Comparison of ENCODE assay signal across 8 cellular contexts in the genomic region with DNA sequence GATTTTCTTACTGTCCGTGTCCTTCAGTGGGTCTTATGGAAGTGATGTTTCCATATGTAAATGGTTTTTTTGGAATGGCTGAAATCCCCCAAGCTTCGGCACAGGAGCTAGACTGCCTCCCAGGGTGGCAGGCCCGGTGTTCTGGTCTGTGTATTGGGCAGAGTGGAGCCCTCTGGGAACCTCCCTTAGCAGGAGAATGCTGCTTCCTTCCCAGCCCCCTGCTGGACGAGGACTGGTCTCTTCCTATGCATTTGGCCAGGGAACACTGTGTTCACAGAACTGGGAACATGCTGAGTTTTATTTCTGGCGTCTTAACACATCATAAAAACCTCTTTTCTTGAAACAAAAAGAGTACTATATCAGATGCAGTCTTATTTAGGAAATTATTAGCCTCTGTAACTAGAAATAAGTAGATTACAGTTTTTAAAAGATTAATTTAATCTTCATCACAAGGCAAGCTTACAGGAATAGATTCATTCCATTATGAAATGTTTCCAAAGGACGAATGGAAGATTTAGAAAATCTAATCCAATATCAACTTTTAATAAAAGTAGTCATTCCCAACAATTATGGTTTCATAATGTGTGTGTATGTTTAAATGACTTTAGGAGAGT. TPM values are rescaled to one million over a fixed set of nuclear protein-coding genes. Genes with fewer than 3 reads are reported as not detected.
DNase-seq lines count a peak whose midpoint lies in the region; ATAC-seq, FAIRE-seq and TF ChIP-seq lines count a peak whose summit lies in the region.

No MANE protein-coding gene starts in this region.

- in situ Hi-C loops in astrocyte of the spinal cord (cut with HindIII; ENCODE audit: low sequenced_read_pairs), result no loop called here

- TF ChIP-seq RAD21 in Ishikawa (IDR thresholded peaks at IDR 0.05; ENCODE audit: low read depth), result peak; percentile 17; the same call in 1 of the 2 replicates

- DNase-seq in COLO829 (ENCODE audit: low spot score) (peak; percentile 44), astrocyte of the spinal cord (ENCODE audit: low read depth, low spot score) (peak; percentile 63), left colon (peak; percentile 56 to 71), urothelium cell line (ENCODE audit: low spot score) (peak; percentile 62)
- DNase-seq in activated effector memory CD4-positive, alpha-beta T cell treated with anti-CD3 and anti-CD28 coated beads, Interleukin-2, amount 50 U/mL, for 16 hours, result no peak

- no peak overlapping the region for H3K4me3 ChIP-seq in astrocyte of the spinal cord (ENCODE audit: low read depth, low read length)

- no peak for TF ChIP-seq EP300 in Ishikawa (IDR thresholded peaks at IDR 0.05; ENCODE audit: borderline replicate concordance)

- no peak for FAIRE-seq in urothelium cell line (lab: Jason Lieb, UNC)

- intact Hi-C loops in left colon (cut with DNase I, micrococcal nuclease), result no loop called here

- peak; percentile 80 for TF ChIP-seq CTCF in astrocyte of the spinal cord (IDR thresholded peaks at IDR 0.05; ENCODE audit: low read depth, low read length)

- no peak for ATAC-seq in left colon
- no peak for ATAC-seq in HG02759 (IDR thresholded peaks at IDR 0.05; ENCODE audit: unreplicated experiment)
- ATAC-seq in GM21619 (IDR thresholded peaks at IDR 0.05; ENCODE audit: unreplicated experiment), result no peak

TF ChIP-seq in Ishikawa, 13 proteins besides CTCF, POLR2A, EP300 and RAD21:
- TF ChIP-seq ZBTB7A (IDR thresholded peaks at IDR 0.05; ENCODE audit: low read depth), result no peak
- TF ChIP-seq, protein P1, sequence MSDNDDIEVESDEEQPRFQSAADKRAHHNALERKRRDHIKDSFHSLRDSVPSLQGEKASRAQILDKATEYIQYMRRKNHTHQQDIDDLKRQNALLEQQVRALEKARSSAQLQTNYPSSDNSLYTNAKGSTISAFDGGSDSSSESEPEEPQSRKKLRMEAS (IDR thresholded peaks at IDR 0.05), result no peak
- no peak for TF ChIP-seq TAF1 (IDR thresholded peaks at IDR 0.05; ENCODE audit: low read depth)
- TF ChIP-seq TEAD4 (IDR thresholded peaks at IDR 0.05), result no peak
- no peak for TF ChIP-seq YY1 (IDR thresholded peaks at IDR 0.05; ENCODE audit: low read depth)
- TF ChIP-seq CEBPB (IDR thresholded peaks at IDR 0.05), result no peak
- TF ChIP-seq, protein P2, sequence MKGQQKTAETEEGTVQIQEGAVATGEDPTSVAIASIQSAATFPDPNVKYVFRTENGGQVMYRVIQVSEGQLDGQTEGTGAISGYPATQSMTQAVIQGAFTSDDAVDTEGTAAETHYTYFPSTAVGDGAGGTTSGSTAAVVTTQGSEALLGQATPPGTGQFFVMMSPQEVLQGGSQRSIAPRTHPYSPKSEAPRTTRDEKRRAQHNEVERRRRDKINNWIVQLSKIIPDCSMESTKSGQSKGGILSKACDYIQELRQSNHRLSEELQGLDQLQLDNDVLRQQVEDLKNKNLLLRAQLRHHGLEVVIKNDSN (IDR thresholded peaks at IDR 0.05), result no peak
- TF ChIP-seq, protein P3, sequence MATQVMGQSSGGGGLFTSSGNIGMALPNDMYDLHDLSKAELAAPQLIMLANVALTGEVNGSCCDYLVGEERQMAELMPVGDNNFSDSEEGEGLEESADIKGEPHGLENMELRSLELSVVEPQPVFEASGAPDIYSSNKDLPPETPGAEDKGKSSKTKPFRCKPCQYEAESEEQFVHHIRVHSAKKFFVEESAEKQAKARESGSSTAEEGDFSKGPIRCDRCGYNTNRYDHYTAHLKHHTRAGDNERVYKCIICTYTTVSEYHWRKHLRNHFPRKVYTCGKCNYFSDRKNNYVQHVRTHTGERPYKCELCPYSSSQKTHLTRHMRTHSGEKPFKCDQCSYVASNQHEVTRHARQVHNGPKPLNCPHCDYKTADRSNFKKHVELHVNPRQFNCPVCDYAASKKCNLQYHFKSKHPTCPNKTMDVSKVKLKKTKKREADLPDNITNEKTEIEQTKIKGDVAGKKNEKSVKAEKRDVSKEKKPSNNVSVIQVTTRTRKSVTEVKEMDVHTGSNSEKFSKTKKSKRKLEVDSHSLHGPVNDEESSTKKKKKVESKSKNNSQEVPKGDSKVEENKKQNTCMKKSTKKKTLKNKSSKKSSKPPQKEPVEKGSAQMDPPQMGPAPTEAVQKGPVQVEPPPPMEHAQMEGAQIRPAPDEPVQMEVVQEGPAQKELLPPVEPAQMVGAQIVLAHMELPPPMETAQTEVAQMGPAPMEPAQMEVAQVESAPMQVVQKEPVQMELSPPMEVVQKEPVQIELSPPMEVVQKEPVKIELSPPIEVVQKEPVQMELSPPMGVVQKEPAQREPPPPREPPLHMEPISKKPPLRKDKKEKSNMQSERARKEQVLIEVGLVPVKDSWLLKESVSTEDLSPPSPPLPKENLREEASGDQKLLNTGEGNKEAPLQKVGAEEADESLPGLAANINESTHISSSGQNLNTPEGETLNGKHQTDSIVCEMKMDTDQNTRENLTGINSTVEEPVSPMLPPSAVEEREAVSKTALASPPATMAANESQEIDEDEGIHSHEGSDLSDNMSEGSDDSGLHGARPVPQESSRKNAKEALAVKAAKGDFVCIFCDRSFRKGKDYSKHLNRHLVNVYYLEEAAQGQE (IDR thresholded peaks at IDR 0.05; ENCODE audit: low read depth), result no peak
- TF ChIP-seq EGR1 (IDR thresholded peaks at IDR 0.05), result no peak
- no peak for TF ChIP-seq NFIC (IDR thresholded peaks at IDR 0.05)
- TF ChIP-seq TCF12 (IDR thresholded peaks at IDR 0.05; ENCODE audit: low read depth), result no peak
- no peak for TF ChIP-seq FOXM1 (IDR thresholded peaks at IDR 0.05; ENCODE audit: borderline replicate concordance, low read depth)
- no peak for TF ChIP-seq CREB1 (IDR thresholded peaks at IDR 0.05; ENCODE audit: low read depth)

RNA-seq across cellular contexts. Expression of gene SYTL3, which starts 56.6 kb away (rescaled TPM):
- total RNA-seq in left colon, result 1 to 10 TPM; 2.6 to 2.7 TPM
